Comparison of ENCODE assay signal across 8 cellular contexts in the genomic region with DNA sequence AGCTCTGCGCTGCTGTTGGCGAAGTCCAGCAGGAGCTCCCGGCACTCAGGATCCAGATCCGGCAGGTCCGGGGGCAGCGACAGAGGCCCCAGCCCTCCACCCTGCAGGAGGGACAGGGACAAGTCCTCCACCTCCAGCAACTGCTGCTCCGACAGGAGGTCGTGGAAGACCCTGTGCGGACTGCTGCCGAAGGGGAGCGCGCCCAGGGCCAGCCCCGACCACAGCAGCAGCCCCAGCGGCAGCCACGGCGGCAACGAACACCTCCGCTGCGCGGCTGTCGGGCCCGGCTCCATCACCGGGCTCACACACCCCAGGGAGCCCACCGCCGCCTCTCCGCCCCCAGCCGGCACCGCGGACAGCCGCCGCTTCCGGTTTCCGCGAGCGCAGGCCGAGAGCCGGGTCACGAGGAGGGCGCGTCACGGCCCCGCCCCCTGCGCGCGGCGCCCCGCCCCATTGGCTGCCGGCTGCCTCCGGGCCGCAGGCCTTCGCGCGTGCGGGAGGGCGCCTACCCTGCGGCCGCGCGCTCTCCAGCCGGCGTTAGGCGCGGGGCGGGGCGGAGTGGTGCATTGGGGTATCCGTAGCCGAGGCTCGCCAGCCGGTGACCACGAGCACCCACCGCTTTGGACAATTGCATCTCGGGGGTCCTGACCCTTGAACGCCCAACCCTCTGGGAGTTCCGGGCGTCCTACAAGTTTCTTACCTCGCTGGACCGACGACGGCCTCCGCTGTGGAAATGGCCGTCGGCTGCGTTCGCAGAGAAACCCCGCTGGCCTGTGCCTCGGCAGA. TPM values are rescaled to one million over a fixed set of nuclear protein-coding genes. Genes with fewer than 3 reads are reported as not detected.
DNase-seq lines count a peak whose midpoint lies in the region; ATAC-seq and TF ChIP-seq lines count a peak whose summit lies in the region.

A gene with protein sequence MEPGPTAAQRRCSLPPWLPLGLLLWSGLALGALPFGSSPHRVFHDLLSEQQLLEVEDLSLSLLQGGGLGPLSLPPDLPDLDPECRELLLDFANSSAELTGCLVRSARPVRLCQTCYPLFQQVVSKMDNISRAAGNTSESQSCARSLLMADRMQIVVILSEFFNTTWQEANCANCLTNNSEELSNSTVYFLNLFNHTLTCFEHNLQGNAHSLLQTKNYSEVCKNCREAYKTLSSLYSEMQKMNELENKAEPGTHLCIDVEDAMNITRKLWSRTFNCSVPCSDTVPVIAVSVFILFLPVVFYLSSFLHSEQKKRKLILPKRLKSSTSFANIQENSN (minus strand): TSS at position 383 of the 786 bp plus-strand sequence. CDS start 90 bp downstream, at position 293.

- peaks cover 21% of the 10 kb centered on the region for H3K4me1 ChIP-seq in vagina

- TF ChIP-seq POLR2A in vagina (IDR thresholded peaks at IDR 0.05): peak in 1 of 2 donors; percentile 61

- ATAC-seq in HG02852 (IDR thresholded peaks at IDR 0.05; ENCODE audit: unreplicated experiment) (peak; percentile 95), left ventricle myocardium superior (peak; percentile 100)

- no peak for TF ChIP-seq CTCF in GM13977 (IDR thresholded peaks at IDR 0.05; ENCODE audit: extremely low read depth, insufficient read depth, missing control alignments)
- no peak for TF ChIP-seq CTCF in vagina (IDR thresholded peaks at IDR 0.05)

- intact Hi-C loops in left ventricle myocardium superior (cut with micrococcal nuclease) (no loop called here), vagina (cut with DNase I) (no loop called here)

- DNase-seq in GM13977 (ENCODE audit: low spot score) (peak; percentile 99), NCI-H1694 (lab: John Stamatoyannopoulos, UW) (peak; percentile 8), T-helper 2 cell (peak; percentile 88 to 94 (median 92)), left ventricle myocardium superior (peak; percentile 96), putamen (ENCODE audit: low spot score) (peak; percentile 88), vagina (ENCODE audit: extremely low spot score in 2 of 2) (peak in 1 of 2 donors; percentile 90)

- peak within 1 kb of the TSS; percentile 91 to 93 for H3K4me3 ChIP-seq in vagina

- no peaks in the 10 kb centered on the region for H3K9me3 ChIP-seq in vagina

- no peaks in the 10 kb centered on the region for H3K36me3 ChIP-seq in vagina

- no peaks in the 10 kb centered on the region for H3K27me3 ChIP-seq in vagina

- in situ Hi-C loops in GM13977 (cut with MboI; ENCODE audit: low pct_unique_long_range_greater_than_20kb, low sequenced_read_pairs, unreplicated experiment): no loop called here

- H3K27ac ChIP-seq in angular gyrus (ENCODE audit: low read depth, low read length) (peak within 1 kb of the TSS; percentile 73), vagina (peak within 1 kb of the TSS; percentile 86)

RNA-seq across cellular contexts. Expression of the gene that starts here (rescaled TPM):
- total RNA-seq in left ventricle myocardium superior (36.6 TPM), vagina (34.4 TPM)
